Comparison of ENCODE assay signal across 17 cellular contexts in the genomic region with DNA sequence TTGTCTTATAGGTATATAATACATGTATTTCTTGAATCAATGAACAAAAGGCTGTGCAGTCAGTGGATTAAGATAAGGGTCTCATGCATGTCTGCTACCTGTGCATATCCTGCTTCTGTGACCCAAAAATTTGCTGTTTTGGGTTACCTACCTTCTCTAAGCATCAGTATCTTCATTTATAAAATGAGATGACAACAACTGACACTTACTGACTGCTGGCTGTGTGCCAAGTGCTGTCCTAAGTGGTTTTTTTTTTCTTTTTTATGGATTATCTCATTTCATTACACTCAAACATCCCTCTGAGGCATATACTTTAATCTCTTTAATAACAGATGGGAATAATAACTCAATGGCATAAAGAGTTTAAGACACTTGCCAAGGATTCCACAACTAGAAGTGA. TPM values are rescaled to one million over a fixed set of nuclear protein-coding genes. Genes with fewer than 3 reads are reported as not detected.
DNase-seq lines count a peak whose midpoint lies in the region; ATAC-seq, FAIRE-seq and TF ChIP-seq lines count a peak whose summit lies in the region.
"Had no signal": no experiment of that assay in that cellular context is flagged by ENCODE, and none has a peak within 500 bp of the region (broad histone marks: within the 10 kb centered on the region; RNA-seq: fewer than 3 reads in every experiment).

No MANE protein-coding gene starts in this region.

- no peak for ATAC-seq in natural killer cell
- no peak for ATAC-seq in natural killer cell treated with Interleukin-12 subunit alpha and Interleukin-12 subunit beta and Interleukin-15 and Interleukin-18, amount 100 ng/mL, for 72 hours
- ATAC-seq: activated T-cell treated with anti-CD3 and anti-CD28 coated beads, Interleukin-2, amount 50 U/mL, for 72 hours; naive thymus-derived CD8-positive, alpha-beta T cell; stimulated activated naive CD8-positive, alpha-beta T cell treated with anti-CD3 and anti-CD28 coated beads, Interleukin-15, Interleukin-2, amounts not matched to agents 100 U/mL and 50 U/mL, for 24 hours had no signal

- peak overlapping the region; percentile 32 for H3K4me3 Mint-ChIP-seq in natural killer cell
- H3K4me3 Mint-ChIP-seq in natural killer cell treated with Interleukin-12 subunit alpha and Interleukin-12 subunit beta and Interleukin-15 and Interleukin-18, amount 100 ng/mL, for 72 hours: no peak overlapping the region
- no peak overlapping the region for H3K4me3 Mint-ChIP-seq in activated naive CD4-positive, alpha-beta T cell treated with anti-CD3 and anti-CD28 coated beads for 36 hours
- H3K4me3 Mint-ChIP-seq: activated T-cell treated with anti-CD3 and anti-CD28 coated beads, Interleukin-2, amount 50 U/mL, for 72 hours; dendritic cell treated with granulocyte-macrophage colony-stimulating factor and Interleukin-4, amounts not matched to agents 40 ng/mL and 50 ng/mL, for 4 days; naive thymus-derived CD8-positive, alpha-beta T cell had no signal

- H3K27ac ChIP-seq in rectal smooth muscle tissue (ENCODE audit: low read depth, low read length): peak overlapping the region; percentile 76

- peaks cover 10 to 14% of the 10 kb centered on the region in 2 donors for H3K4me1 Mint-ChIP-seq in natural killer cell
- peaks cover 6 to 10% of the 10 kb centered on the region in 2 donors for H3K4me1 Mint-ChIP-seq in natural killer cell treated with Interleukin-12 subunit alpha and Interleukin-12 subunit beta and Interleukin-15 and Interleukin-18, amount 100 ng/mL, for 72 hours (ENCODE audit: low read depth in 2 of 2)
- H3K4me1 Mint-ChIP-seq in activated naive CD4-positive, alpha-beta T cell treated with anti-CD3 and anti-CD28 coated beads for 36 hours (ENCODE audit: low read depth): peaks cover 2% of the 10 kb centered on the region

- CTCF ChIA-PET in activated naive CD4-positive, alpha-beta T cell treated with anti-CD3 and anti-CD28 coated beads for 36 hours (lab: Charles Lee): no interaction called here

- no peak overlapping the region for H3K27ac Mint-ChIP-seq in natural killer cell
- no peak overlapping the region for H3K27ac Mint-ChIP-seq in natural killer cell treated with Interleukin-12 subunit alpha and Interleukin-12 subunit beta and Interleukin-15 and Interleukin-18, amount 100 ng/mL, for 72 hours
- no peak overlapping the region for H3K27ac Mint-ChIP-seq in activated naive CD4-positive, alpha-beta T cell treated with anti-CD3 and anti-CD28 coated beads for 36 hours
- H3K27ac Mint-ChIP-seq: activated T-cell treated with anti-CD3 and anti-CD28 coated beads, Interleukin-2, amount 50 U/mL, for 72 hours; dendritic cell treated with granulocyte-macrophage colony-stimulating factor and Interleukin-4, amounts not matched to agents 40 ng/mL and 50 ng/mL, for 4 days; naive thymus-derived CD8-positive, alpha-beta T cell had no signal

- no peak overlapping the region for H3K9ac ChIP-seq in rectal smooth muscle tissue (ENCODE audit: low read length)

- no peaks in the 10 kb centered on the region for H3K27me3 ChIP-seq in rectal smooth muscle tissue (ENCODE audit: control insufficient read depth, insufficient read depth, low read length)

- TF ChIP-seq CTCF in natural killer cell (IDR thresholded peaks at IDR 0.05): no peak

- no peaks in the 10 kb centered on the region for H3K36me3 Mint-ChIP-seq in natural killer cell
- peaks cover 6% of the 10 kb centered on the region for H3K36me3 Mint-ChIP-seq in natural killer cell treated with Interleukin-12 subunit alpha and Interleukin-12 subunit beta and Interleukin-15 and Interleukin-18, amount 100 ng/mL, for 72 hours
- no peaks in the 10 kb centered on the region for H3K36me3 Mint-ChIP-seq in activated naive CD4-positive, alpha-beta T cell treated with anti-CD3 and anti-CD28 coated beads for 36 hours (ENCODE audit: low read depth)

- peaks cover 7% of the 10 kb centered on the region for H3K36me3 ChIP-seq in rectal smooth muscle tissue (ENCODE audit: control insufficient read depth, insufficient read depth, low read length)

- no peaks in the 10 kb centered on the region for H3K9me3 Mint-ChIP-seq in natural killer cell
- no peaks in the 10 kb centered on the region for H3K9me3 Mint-ChIP-seq in natural killer cell treated with Interleukin-12 subunit alpha and Interleukin-12 subunit beta and Interleukin-15 and Interleukin-18, amount 100 ng/mL, for 72 hours
- H3K9me3 Mint-ChIP-seq in activated naive CD4-positive, alpha-beta T cell treated with anti-CD3 and anti-CD28 coated beads for 36 hours: no peaks in the 10 kb centered on the region
- H3K9me3 Mint-ChIP-seq: activated T-cell treated with anti-CD3 and anti-CD28 coated beads, Interleukin-2, amount 50 U/mL, for 72 hours; dendritic cell treated with granulocyte-macrophage colony-stimulating factor and Interleukin-4, amounts not matched to agents 40 ng/mL and 50 ng/mL, for 4 days; naive thymus-derived CD8-positive, alpha-beta T cell had no signal

- intact Hi-C loops in natural killer cell (cut with micrococcal nuclease): no loop called here
- intact Hi-C loops in activated naive CD4-positive, alpha-beta T cell treated with anti-CD3 and anti-CD28 coated beads for 36 hours (cut with micrococcal nuclease): no loop called here

- DNase-seq in natural killer cell: no peak
- DNase-seq in natural killer cell treated with Interleukin-12 subunit alpha and Interleukin-12 subunit beta and Interleukin-15 and Interleukin-18, amount 100 ng/mL, for 72 hours (ENCODE audit: low spot score): no peak
- no peak for DNase-seq in GM03348 (ENCODE audit: low spot score)
- DNase-seq in NCI-H1105 treated with DMSO at 0.1 percent for 48 hours (lab: John Stamatoyannopoulos, UW): no peak
- DNase-seq in CD1c-positive myeloid dendritic cell (ENCODE audit: extremely low spot score): no peak
- no peak for DNase-seq in activated naive CD4-positive, alpha-beta T cell treated with anti-CD3 and anti-CD28 coated beads for 36 hours
- DNase-seq: activated CD4-positive, alpha-beta T cell treated with anti-CD3 and anti-CD28 coated beads for 48 hours; activated T-cell treated with anti-CD3 and anti-CD28 coated beads, Interleukin-2, amount 50 U/mL, for 72 hours; amniotic stem cell; GOT3; naive thymus-derived CD8-positive, alpha-beta T cell; NCI-H526 treated with DMSO at 0.1 percent for 48 hours; stimulated activated naive CD8-positive, alpha-beta T cell treated with anti-CD3 and anti-CD28 coated beads, Interleukin-15, Interleukin-2, amounts not matched to agents 100 U/mL and 50 U/mL, for 24 hours; T-helper 9 cell had no signal

- H3K27me3 Mint-ChIP-seq in natural killer cell (ENCODE audit: low read depth in 2 of 2): peaks cover 0 to 14% of the 10 kb centered on the region in 2 donors
- H3K27me3 Mint-ChIP-seq in natural killer cell treated with Interleukin-12 subunit alpha and Interleukin-12 subunit beta and Interleukin-15 and Interleukin-18, amount 100 ng/mL, for 72 hours: peaks cover 4 to 9% of the 10 kb centered on the region in 2 donors
- peaks cover 27% of the 10 kb centered on the region for H3K27me3 Mint-ChIP-seq in activated naive CD4-positive, alpha-beta T cell treated with anti-CD3 and anti-CD28 coated beads for 36 hours (ENCODE audit: low read depth)
- H3K27me3 Mint-ChIP-seq: dendritic cell treated with granulocyte-macrophage colony-stimulating factor and Interleukin-4, amounts not matched to agents 40 ng/mL and 50 ng/mL, for 4 days had no signal

- peak; percentile 41 for FAIRE-seq in islet of Langerhans (lab: Jason Lieb, UNC)

- peak overlapping the region; percentile 64 for H3K4me3 ChIP-seq in rectal smooth muscle tissue (ENCODE audit: low read length)

- peaks cover 15% of the 10 kb centered on the region for H3K4me1 ChIP-seq in rectal smooth muscle tissue (ENCODE audit: control insufficient read depth, insufficient read depth, low read length)

RNA-seq across cellular contexts. Expression of gene PDK4, which starts 2.1 kb away (rescaled TPM):
- total RNA-seq in natural killer cell: 1 to 10 TPM in 2 of 3 donors, under 1 TPM in 1; 0.78 to 3.8 (median 2.3) TPM
- under 1 TPM in 1 of 2 donors, not detected in 1; 0.33 TPM for total RNA-seq in natural killer cell treated with Interleukin-12 subunit alpha and Interleukin-12 subunit beta and Interleukin-15 and Interleukin-18, amount 100 ng/mL, for 72 hours
- not detected for total RNA-seq in activated naive CD4-positive, alpha-beta T cell treated with anti-CD3 and anti-CD28 coated beads for 36 hours
- total RNA-seq: activated T-cell treated with anti-CD3 and anti-CD28 coated beads, Interleukin-2, amount 50 U/mL, for 72 hours had no signal
